Comparison of ENCODE assay signal across 17 cellular contexts in genomic region chr2:159149786-159150185, GRCh38.
A peak's percentile ranks its signal among the peaks of the same experiment; 100 is the strongest.
DNase-seq lines count a peak whose midpoint lies in the region; ATAC-seq lines count a peak whose summit lies in the region.
"Had no signal": no experiment of that assay in that cellular context is flagged by ENCODE, and none has a peak within 500 bp of the region (broad histone marks: within the 10 kb centered on the region; RNA-seq: fewer than 3 reads in every experiment).

No MANE protein-coding gene starts in this region.

- peaks cover 0 to 5% (median 0%) of the 10 kb centered on the region in 11 experiments; a peak in 1 of 22 replicates for H3K27me3 ChIP-seq in BLaER1 treated with 17β-estradiol and CSF1 and Interleukin-3, amounts not matched to agents 10 nM and 100 nM
- H3K27me3 ChIP-seq: BE2C had no signal

- H4K20me1 ChIP-seq in BLaER1 treated with 17β-estradiol and CSF1 and Interleukin-3, amounts not matched to agents 10 nM and 100 nM: no peaks in the 10 kb centered on the region

- H3K4me3 ChIP-seq in BLaER1 treated with 17β-estradiol and CSF1 and Interleukin-3, amounts not matched to agents 10 nM and 100 nM: no peak overlapping the region

- no peaks in the 10 kb centered on the region for H3K36me3 ChIP-seq in BLaER1 treated with 17β-estradiol and CSF1 and Interleukin-3, amounts not matched to agents 10 nM and 100 nM
- H3K36me3 ChIP-seq: BE2C had no signal

- intact Hi-C loops in head of caudate nucleus (cut with DNase I): no loop called here

- H3K4me1 ChIP-seq in BLaER1 treated with 17β-estradiol and CSF1 and Interleukin-3, amounts not matched to agents 10 nM and 100 nM: peaks cover 11 to 59% (median 50%) of the 10 kb centered on the region in 10 experiments
- H3K4me1 ChIP-seq: BE2C had no signal

- peak; percentile 6 for DNase-seq in NCI-H69 (lab: John Stamatoyannopoulos, UW)
- DNase-seq in left kidney (ENCODE audit: low read depth, low spot score): peak; percentile 84
- DNase-seq in retina: peak; percentile 27
- DNase-seq in NCI-H2029 treated with DMSO at 0.1 percent for 48 hours (lab: John Stamatoyannopoulos, UW): no peak
- DNase-seq in head of caudate nucleus: no peak
- DNase-seq: ACHN; BE2C; CD8-positive, alpha-beta T cell; COR-L47; DMS 273 treated with DMSO at 0.1 percent for 48 hours; GOT3; H7; HFFc6 had no signal

- ATAC-seq in GM21390 (IDR thresholded peaks at IDR 0.05; ENCODE audit: unreplicated experiment): no peak
- ATAC-seq: CD8-positive, alpha-beta T cell; HCT116 had no signal

- H3K9me3 ChIP-seq in BLaER1 treated with 17β-estradiol and CSF1 and Interleukin-3, amounts not matched to agents 10 nM and 100 nM (replicated peaks in 1 of 11): no peaks in the 10 kb centered on the region
- H3K9me3 ChIP-seq: BE2C had no signal

- no peak overlapping the region for H3K27ac ChIP-seq in BLaER1 treated with 17β-estradiol and CSF1 and Interleukin-3, amounts not matched to agents 10 nM and 100 nM
- H3K27ac ChIP-seq: HL-60 had no signal

- H3K4me2 ChIP-seq in BLaER1 treated with 17β-estradiol and CSF1 and Interleukin-3, amounts not matched to agents 10 nM and 100 nM: peak overlapping the region in 7 of 11 experiments; percentile 52 to 76 (median 61); a peak in 11 of 22 replicates

- no peak overlapping the region for H3K9ac ChIP-seq in BLaER1 treated with 17β-estradiol and CSF1 and Interleukin-3, amounts not matched to agents 10 nM and 100 nM

Comparison
In these comparisons a context has a peak if more than half of its experiments do, and no peak if none do; other contexts are left out.
1. DNase-seq: peak in NCI-H69 (single experiment), left kidney (single experiment) and retina (single experiment); none in NCI-H2029 treated with DMSO at 0.1 percent for 48 hours (single experiment) and head of caudate nucleus (0 of 42).